Comparison of ENCODE assay signal across 20 cellular contexts in genomic region chr2:104402825-104403224, GRCh38.
"Had no signal": no experiment of that assay in that cellular context is flagged by ENCODE, and none has a peak within 500 bp of the region (broad histone marks: within the 10 kb centered on the region; RNA-seq: fewer than 3 reads in every experiment).

No MANE protein-coding gene starts in this region.

- ATAC-seq: left colon; psoas muscle; right lobe of liver; stimulated activated effector memory CD8-positive, alpha-beta T cell treated with anti-CD3 and anti-CD28 coated beads, Interleukin-12 subunit alpha, Interleukin-12 subunit beta, amount 100 ng/mL, for 72 hours; stimulated activated naive CD8-positive, alpha-beta T cell treated with anti-CD3 and anti-CD28 coated beads, Interleukin-15, Interleukin-2, amounts not matched to agents 100 U/mL and 50 U/mL, for 24 hours had no signal

- H2AFZ ChIP-seq: hepatocyte, parathyroid adenoma had no signal

- H3K27me3 ChIP-seq: dorsolateral prefrontal cortex, hepatocyte, right lobe of liver, suprapubic skin, thyroid gland, uterus had no signal

- H3K27ac ChIP-seq: dorsolateral prefrontal cortex, hepatocyte, parathyroid adenoma, psoas muscle, right lobe of liver, suprapubic skin, thyroid gland, uterus had no signal

- H3K4me3 ChIP-seq: dorsolateral prefrontal cortex, hepatocyte, psoas muscle, right lobe of liver, suprapubic skin, thyroid gland, uterus had no signal

- H3K36me3 ChIP-seq: right lobe of liver, suprapubic skin, thyroid gland, uterus had no signal

- H3K4me1 ChIP-seq: parathyroid adenoma, psoas muscle, right lobe of liver, suprapubic skin, thyroid gland, uterus had no signal

- H3K9me3 ChIP-seq: psoas muscle, right lobe of liver, suprapubic skin, thyroid gland, uterus had no signal

- H3K79me2 ChIP-seq: hepatocyte, parathyroid adenoma had no signal

- H3K4me2 ChIP-seq: hepatocyte had no signal

- DNase-seq: cortex of kidney; dorsolateral prefrontal cortex; effector CD8-positive, alpha-beta T cell; foreskin melanocyte; head of caudate nucleus; left colon; mesendoderm; naive B cell; psoas muscle; retina; right lobe of liver; stimulated activated CD4-positive, alpha-beta T cell treated with anti-CD3 and anti-CD28 coated beads, Interleukin-4, amount 100 ng/mL, for 1 hour; stimulated activated CD8-positive, alpha-beta memory T cell treated with anti-CD3 and anti-CD28 coated beads, Interleukin-4, amount 100 ng/mL, for 48 hours; stimulated activated naive CD8-positive, alpha-beta T cell treated with anti-CD3 and anti-CD28 coated beads, Interleukin-15, Interleukin-2, amounts not matched to agents 100 U/mL and 50 U/mL, for 24 hours; thyroid gland; uterus had no signal

- H3K9ac ChIP-seq: parathyroid adenoma had no signal
